8 cellular contexts compared by ENCODE assay signal in genomic region chr5:61334224-61335196, GRCh38. TPM values are rescaled to one million over a fixed set of nuclear protein-coding genes. Genes with fewer than 3 reads are reported as not detected.
A peak's percentile ranks its signal among the peaks of the same experiment; 100 is the strongest.
DNase-seq lines count a peak whose midpoint lies in the region; ATAC-seq and TF ChIP-seq lines count a peak whose summit lies in the region.

No MANE protein-coding gene starts in this region.

- peak overlapping the region; percentile 89 to 98 (median 93); a peak in 21 of 22 replicates for H3K27ac ChIP-seq in BLaER1 treated with 17β-estradiol and CSF1 and Interleukin-3, amounts not matched to agents 10 nM and 100 nM
- H3K27ac ChIP-seq in coronary artery = peak overlapping the region; percentile 93 to 98
- H3K27ac ChIP-seq in muscle layer of duodenum (ENCODE audit: low read length) = peak overlapping the region; percentile 72

- peak overlapping the region; percentile 81 to 96 (median 91) for H3K4me2 ChIP-seq in BLaER1 treated with 17β-estradiol and CSF1 and Interleukin-3, amounts not matched to agents 10 nM and 100 nM

- DNase-seq in MG63 (no peak), coronary artery (ENCODE audit: low spot score) (no peak), NCI-H526 treated with DMSO at 0.1 percent for 48 hours (lab: John Stamatoyannopoulos, UW) (no peak), hepatic stellate cell (ENCODE audit: low spot score) (no peak)
- no peak for DNase-seq in activated CD4-positive, CD25-positive, alpha-beta regulatory T cell treated with anti-CD3 and anti-CD28 coated beads, Interleukin-2, amount 50 U/mL, for 72 hours

- peaks cover 23 to 49% (median 34%) of the 10 kb centered on the region in 10 experiments for H3K4me1 ChIP-seq in BLaER1 treated with 17β-estradiol and CSF1 and Interleukin-3, amounts not matched to agents 10 nM and 100 nM
- peaks cover 12 to 16% of the 10 kb centered on the region in 2 donors for H3K4me1 ChIP-seq in muscle layer of duodenum (ENCODE audit: control insufficient read depth in 1 of 2, insufficient read depth in 2 of 2, low read length in 2 of 2)

- H3K27me3 ChIP-seq in BLaER1 treated with 17β-estradiol and CSF1 and Interleukin-3, amounts not matched to agents 10 nM and 100 nM = no peaks in the 10 kb centered on the region
- H3K27me3 ChIP-seq in MG63 (no peaks in the 10 kb centered on the region), muscle layer of duodenum (ENCODE audit: low read depth, low read length) (no peaks in the 10 kb centered on the region)

- H3K4me3 ChIP-seq in BLaER1 treated with 17β-estradiol and CSF1 and Interleukin-3, amounts not matched to agents 10 nM and 100 nM = peak overlapping the region; percentile 75 to 99 (median 92)
- H3K4me3 ChIP-seq in MG63 (peak overlapping the region; percentile 92), coronary artery (peak overlapping the region; percentile 98), muscle layer of duodenum (ENCODE audit: low read depth in 1 of 2, low read length in 2 of 2) (peak overlapping the region; percentile 90 to 95)

- H3K9me3 ChIP-seq in BLaER1 treated with 17β-estradiol and CSF1 and Interleukin-3, amounts not matched to agents 10 nM and 100 nM (replicated peaks in 1 of 11) = peaks cover 7 to 16% (median 12%) of the 10 kb centered on the region in 11 experiments; a peak in 19 of 22 replicates
- H3K9me3 ChIP-seq in MG63 (no peaks in the 10 kb centered on the region), muscle layer of duodenum (ENCODE audit: control insufficient read depth in 1 of 2, low read length in 2 of 2) (no peaks in the 10 kb centered on the region)

- peaks cover 51 to 74% (median 71%) of the 10 kb centered on the region in 11 experiments for H4K20me1 ChIP-seq in BLaER1 treated with 17β-estradiol and CSF1 and Interleukin-3, amounts not matched to agents 10 nM and 100 nM

- H3K36me3 ChIP-seq in BLaER1 treated with 17β-estradiol and CSF1 and Interleukin-3, amounts not matched to agents 10 nM and 100 nM = peaks cover 11 to 27% (median 14%) of the 10 kb centered on the region in 11 experiments
- H3K36me3 ChIP-seq in MG63 = peaks cover 7% of the 10 kb centered on the region
- H3K36me3 ChIP-seq in muscle layer of duodenum (ENCODE audit: control insufficient read depth in 1 of 2, insufficient read depth in 2 of 2, low read length in 2 of 2) = no peaks in the 10 kb centered on the region

- no peak for TF ChIP-seq CTCF in coronary artery (IDR thresholded peaks at IDR 0.05)

- peak overlapping the region; percentile 94 to 99 (median 97) for H3K9ac ChIP-seq in BLaER1 treated with 17β-estradiol and CSF1 and Interleukin-3, amounts not matched to agents 10 nM and 100 nM

- no peak for ATAC-seq in HG02938 (IDR thresholded peaks at IDR 0.05; ENCODE audit: unreplicated experiment)

RNA-seq across cellular contexts. Expression of gene ZSWIM6, which starts 2.5 kb away (rescaled TPM):
- 1.3 and 3.3 TPM in 2 replicates for total RNA-seq in MG63 (2014; rRNA removed; shearing (Covaris generic); ENCODE audit: low replicate concordance)
